16 cellular contexts compared by ENCODE assay signal in genomic region chr12:95837240-95838038, GRCh38. TPM values are rescaled to one million over a fixed set of nuclear protein-coding genes. Genes with fewer than 3 reads are reported as not detected.
A peak's percentile ranks its signal among the peaks of the same experiment; 100 is the strongest.
DNase-seq lines count a peak whose midpoint lies in the region; ATAC-seq, FAIRE-seq and TF ChIP-seq lines count a peak whose summit lies in the region.
"Had no signal": no experiment of that assay in that cellular context is flagged by ENCODE, and none has a peak within 500 bp of the region (broad histone marks: within the 10 kb centered on the region; RNA-seq: fewer than 3 reads in every experiment).

No MANE protein-coding gene starts in this region.

- POLR2A ChIA-PET in endothelial cell of umbilical vein (lab: Charles Lee): interaction anchor here (0.8 kb wide), 1 partner anchor 324 kb away, joined by 3 read pairs; no protein-coding TSS in a partner anchor

- H2AFZ ChIP-seq in Loucy (ENCODE audit: low read length) (0 out of 2 replicates have a peak overlapping the region, but pooled peaks have one; percentile 16), endothelial cell of umbilical vein (ENCODE audit: low read depth, low read length) (peak overlapping the region; percentile 88), parathyroid adenoma (peak overlapping the region; percentile 9)

- H3K4me1 ChIP-seq in Loucy (ENCODE audit: insufficient read depth, low read length, poor library complexity, severe bottlenecking) (no peaks in the 10 kb centered on the region), endothelial cell of umbilical vein (ENCODE audit: control insufficient read depth, extremely low read depth, insufficient read depth, low read length) (peaks cover 30% of the 10 kb centered on the region), parathyroid adenoma (no peaks in the 10 kb centered on the region)

- no peak for FAIRE-seq in endothelial cell of umbilical vein (lab: Jason Lieb, UNC)

- no peaks in the 10 kb centered on the region for H3F3A ChIP-seq in Loucy (ENCODE audit: low read depth)

- DNase-seq in endothelial cell of umbilical vein (ENCODE audit: low read depth, low spot score) (no peak), GM03348 (ENCODE audit: low spot score) (no peak), NCI-H1105 treated with DMSO at 0.1 percent for 48 hours (lab: John Stamatoyannopoulos, UW) (no peak)
- DNase-seq: activated CD4-positive, alpha-beta memory T cell treated with anti-CD3 and anti-CD28 coated beads for 36 hours; activated naive CD8-positive, alpha-beta T cell treated with anti-CD3 and anti-CD28 coated beads, Interleukin-2, amount 10 ng/mL, durations not matched to agents 7 days and 5 days; activated T-cell treated with anti-CD3 and anti-CD28 coated beads, Interleukin-2, amount 50 U/mL, for 72 hours; C1 segment of cervical spinal cord; caudate nucleus; effector memory CD8-positive, alpha-beta T cell; foreskin keratinocyte; H7 had no signal

- H3K27me3 ChIP-seq in Loucy (ENCODE audit: insufficient read depth, low read length, poor library complexity, severe bottlenecking) (no peaks in the 10 kb centered on the region), endothelial cell of umbilical vein (ENCODE audit: control insufficient read depth in 2 of 2, insufficient read depth in 2 of 2, low read length in 2 of 2) (no peaks in the 10 kb centered on the region), parathyroid adenoma (ENCODE audit: control insufficient read depth, insufficient read depth, low read length) (no peaks in the 10 kb centered on the region)

- H3K4me2 ChIP-seq in Loucy (ENCODE audit: low read depth, low read length, poor library complexity, severe bottlenecking): peak overlapping the region; percentile 26
- H3K4me2 ChIP-seq in endothelial cell of umbilical vein (ENCODE audit: insufficient read depth, low read length): peak overlapping the region; percentile 88
- no peak overlapping the region for H3K4me2 ChIP-seq in parathyroid adenoma (ENCODE audit: low read length)

- H4K20me1 ChIP-seq in Loucy (ENCODE audit: insufficient read depth, low read length, poor library complexity, severe bottlenecking) (no peaks in the 10 kb centered on the region), endothelial cell of umbilical vein (replicated peaks; ENCODE audit: control insufficient read depth, extremely low read depth, insufficient read depth, low read length) (no peaks in the 10 kb centered on the region)

- TF ChIP-seq CTCF in C4-2B (conservative IDR thresholded peaks at IDR 0.05): no peak
- no peak for TF ChIP-seq CTCF in Loucy (conservative IDR thresholded peaks at IDR 0.05; ENCODE audit: low read length)
- no peak for TF ChIP-seq CTCF in endothelial cell of umbilical vein (IDR thresholded peaks at IDR 0.05; ENCODE audit: extremely low read depth in 1 of 2, insufficient read depth in 1 of 2, low read depth in 1 of 2, low read length in 2 of 2)
- no peak for TF ChIP-seq CTCF in parathyroid adenoma (IDR thresholded peaks at IDR 0.05)

- no peaks in the 10 kb centered on the region for H3K9me1 ChIP-seq in endothelial cell of umbilical vein (replicated peaks; ENCODE audit: control insufficient read depth, extremely low read depth, insufficient read depth, low read length)

- H3K79me2 ChIP-seq in Loucy (ENCODE audit: insufficient read depth, low read length) (no peaks in the 10 kb centered on the region), endothelial cell of umbilical vein (ENCODE audit: control insufficient read depth, insufficient read depth, low read length) (no peaks in the 10 kb centered on the region), parathyroid adenoma (no peaks in the 10 kb centered on the region)

- intact Hi-C loops in endothelial cell of umbilical vein (cut with micrococcal nuclease): no loop called here

- H3K9ac ChIP-seq in Loucy (ENCODE audit: low read depth, low read length, poor library complexity, severe bottlenecking) (no peak overlapping the region), endothelial cell of umbilical vein (replicated peaks; ENCODE audit: extremely low read depth, insufficient read depth, low read length) (no peak overlapping the region), parathyroid adenoma (no peak overlapping the region)

- H3K9me2 ChIP-seq in Loucy (replicated peaks; ENCODE audit: low read depth, low read length): no peaks in the 10 kb centered on the region

- no peak for TF ChIP-seq POLR2A in endothelial cell of umbilical vein (IDR thresholded peaks at IDR 0.05; ENCODE audit: low read depth, low read length)

- no peaks in the 10 kb centered on the region for H3K9me3 ChIP-seq in Loucy (ENCODE audit: insufficient read depth, low read depth, low read length)
- H3K9me3 ChIP-seq in endothelial cell of umbilical vein (replicated peaks; ENCODE audit: control insufficient read depth, insufficient read depth, low read length): no peaks in the 10 kb centered on the region
- no peaks in the 10 kb centered on the region for H3K9me3 ChIP-seq in parathyroid adenoma (ENCODE audit: control insufficient read depth, low read length)

- H3K27ac ChIP-seq in C4-2B: peak overlapping the region; percentile 21; the same call in 1 of the 2 replicates
- H3K27ac ChIP-seq in endothelial cell of umbilical vein (ENCODE audit: insufficient read depth, low read depth, low read length): peak overlapping the region; percentile 3
- H3K27ac ChIP-seq in parathyroid adenoma: no peak overlapping the region
- H3K27ac ChIP-seq: foreskin keratinocyte had no signal

- no peak for ATAC-seq in GM21576 (IDR thresholded peaks at IDR 0.05; ENCODE audit: unreplicated experiment)
- ATAC-seq: activated T-cell treated with anti-CD3 and anti-CD28 coated beads, Interleukin-2, amount 50 U/mL, for 72 hours had no signal

- no peak overlapping the region for H3K4me3 ChIP-seq in Loucy (ENCODE audit: low read length, poor library complexity, severe bottlenecking)
- H3K4me3 ChIP-seq in endothelial cell of umbilical vein (replicated peaks in 1 of 3; ENCODE audit: insufficient read depth in 1 of 3, low read depth in 1 of 3, low read length in 3 of 3): no peak overlapping the region
- H3K4me3 ChIP-seq in parathyroid adenoma (ENCODE audit: low read depth, low read length): no peak overlapping the region

- BruUV-seq in endothelial cell of umbilical vein (replicated peaks; lab: Mats Ljungman, UMichigan): no TSS peak

- CTCF ChIA-PET in endothelial cell of umbilical vein (lab: Charles Lee): interaction anchor here (0.9 to 1.6 kb wide), 4 partner anchors 11 to 303 kb away, joined by 3 to 5 read pairs (median 4); no protein-coding TSS in a partner anchor

- H3K36me3 ChIP-seq in Loucy (ENCODE audit: insufficient read depth, low read length) (no peaks in the 10 kb centered on the region), endothelial cell of umbilical vein (ENCODE audit: control insufficient read depth in 2 of 2, extremely low read depth in 1 of 2, insufficient read depth in 2 of 2, low read length in 2 of 2) (no peaks in the 10 kb centered on the region), parathyroid adenoma (ENCODE audit: control insufficient read depth, insufficient read depth, low read length) (no peaks in the 10 kb centered on the region)

- dilution Hi-C loops in endothelial cell of umbilical vein (cut with MboI; ENCODE audit: extremely low pct_ligation_motif_present, low sequenced_read_pairs): no loop called here

TF ChIP-seq in endothelial cell of umbilical vein, 7 proteins besides CTCF, POLR2A, EP300 and RAD21:
- TF ChIP-seq MYC (IDR thresholded peaks at IDR 0.05; ENCODE audit: low read depth, low read length): no peak
- no peak for TF ChIP-seq EZH2 (IDR thresholded peaks at IDR 0.05; ENCODE audit: borderline replicate concordance, low read depth, low read length, severe bottlenecking)
- TF ChIP-seq, protein P1, sequence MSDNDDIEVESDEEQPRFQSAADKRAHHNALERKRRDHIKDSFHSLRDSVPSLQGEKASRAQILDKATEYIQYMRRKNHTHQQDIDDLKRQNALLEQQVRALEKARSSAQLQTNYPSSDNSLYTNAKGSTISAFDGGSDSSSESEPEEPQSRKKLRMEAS (IDR thresholded peaks at IDR 0.05; ENCODE audit: insufficient read depth, insufficient read length): no peak
- TF ChIP-seq FOS (IDR thresholded peaks at IDR 0.05; ENCODE audit: borderline replicate concordance, insufficient read depth, low read length): no peak
- TF ChIP-seq POLR2AphosphoS5 (IDR thresholded peaks at IDR 0.05; ENCODE audit: insufficient read depth, low read depth, low read length): no peak
- TF ChIP-seq JUN (IDR thresholded peaks at IDR 0.05; ENCODE audit: borderline replicate concordance, insufficient read depth, insufficient read length, low read depth): no peak
- no peak for TF ChIP-seq GATA2 (IDR thresholded peaks at IDR 0.05; ENCODE audit: insufficient read depth, insufficient read length, low read depth, low read length)

RNA-seq across cellular contexts. Expression of gene SNRPF, which starts 21.3 kb away (rescaled TPM):
- total RNA-seq in endothelial cell of umbilical vein: 36.6 and 40.7 TPM in 2 replicates
- 12.9 and 17.1 TPM in 2 replicates for polyA plus RNA-seq in endothelial cell of umbilical vein
- polyA plus RNA-seq in endothelial cell of umbilical vein (2011; cell fraction: cytosol; rRNA removed): 21.6 and 30.7 TPM in 2 replicates
- 10.3 and 12.1 TPM in 2 replicates for polyA plus RNA-seq in endothelial cell of umbilical vein (2011; cell fraction: nucleus; rRNA removed)
- 80.3 and 87.5 TPM in 2 replicates for polyA plus RNA-seq in endothelial cell of umbilical vein (2012)
- polyA minus RNA-seq in endothelial cell of umbilical vein: 10.9 and 12.0 TPM in 2 replicates
- 34.0 TPM for polyA minus RNA-seq in endothelial cell of umbilical vein (2011; cell fraction: cytosol; rRNA and poly(A)+ RNA removed)
- 10.6 and 18.4 TPM in 2 replicates for polyA minus RNA-seq in endothelial cell of umbilical vein (2011; cell fraction: nucleus; rRNA and poly(A)+ RNA removed)

RNA-seq across cellular contexts. Expression of gene NTN4, which starts 46.9 kb away (rescaled TPM):
- 105 and 120 TPM in 2 replicates for total RNA-seq in endothelial cell of umbilical vein
- polyA plus RNA-seq in endothelial cell of umbilical vein: 317 and 352 TPM in 2 replicates
- polyA plus RNA-seq in endothelial cell of umbilical vein (2011; cell fraction: cytosol; rRNA removed): 209 and 219 TPM in 2 replicates
- 152 and 199 TPM in 2 replicates for polyA plus RNA-seq in endothelial cell of umbilical vein (2011; cell fraction: nucleus; rRNA removed)
- 251 and 280 TPM in 2 replicates for polyA plus RNA-seq in endothelial cell of umbilical vein (2012)
- polyA minus RNA-seq in endothelial cell of umbilical vein: 890 and 1,000 TPM in 2 replicates
- polyA minus RNA-seq in endothelial cell of umbilical vein (2011; cell fraction: cytosol; rRNA and poly(A)+ RNA removed): 6.9 TPM
- 255 and 325 TPM in 2 replicates for polyA minus RNA-seq in endothelial cell of umbilical vein (2011; cell fraction: nucleus; rRNA and poly(A)+ RNA removed)
- total RNA-seq: naive thymus-derived CD8-positive, alpha-beta T cell had no signal
- polyA plus RNA-seq: naive thymus-derived CD8-positive, alpha-beta T cell had no signal

Comparison
In these comparisons a context has a peak if more than half of its experiments do, and no peak if none do; other contexts are left out.
1. H2AFZ ChIP-seq: peak in every context shown above with its lines; median percentile 88 in endothelial cell of umbilical vein; 16 in Loucy; 9 in parathyroid adenoma.